Comparison of ENCODE assay signal across 8 cellular contexts in the genomic region with DNA sequence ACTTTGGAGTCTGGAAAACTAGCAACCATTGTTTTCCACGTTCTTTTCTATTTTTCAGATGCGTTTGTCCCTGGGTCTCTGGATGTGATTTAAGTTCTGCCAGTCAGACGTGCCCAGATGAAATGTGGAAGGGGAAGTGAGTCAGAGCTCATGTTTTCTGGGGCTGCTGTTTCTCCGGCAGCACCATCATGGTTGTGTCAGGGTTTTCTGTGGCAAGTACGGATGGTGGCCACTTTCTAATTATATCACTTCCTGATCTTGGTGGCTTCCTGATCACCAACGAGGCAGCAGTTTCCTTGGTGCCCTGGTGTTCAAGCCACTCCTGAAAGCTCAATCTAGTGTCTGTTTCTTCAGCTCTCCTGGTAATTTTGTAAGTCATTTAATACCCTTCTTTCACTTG. TPM values are rescaled to one million over a fixed set of nuclear protein-coding genes. Genes with fewer than 3 reads are reported as not detected.
DNase-seq lines count a peak whose midpoint lies in the region; ATAC-seq and TF ChIP-seq lines count a peak whose summit lies in the region.

No MANE protein-coding gene starts in this region.

- TF ChIP-seq CTCF in adrenal gland (IDR thresholded peaks at IDR 0.05) = no peak

- H3K9me3 ChIP-seq in adrenal gland (replicated peaks in 1 of 3) = no peaks in the 10 kb centered on the region

- intact Hi-C loops in adrenal gland (cut with DNase I) = no loop called here

- no peak overlapping the region for H3K4me3 ChIP-seq in adrenal gland

- 21 to 33% (median 25%) methylated on average over 6 of the region's 6 CpGs for WGBS in adrenal gland, 4 donors

- peak; percentile 48 for ATAC-seq in GM19468 (IDR thresholded peaks at IDR 0.05; ENCODE audit: extremely low read depth, unreplicated experiment)

- peak; percentile 38 for DNase-seq in GDM1 (lab: John Stamatoyannopoulos, UW)
- DNase-seq in HS-5 (ENCODE audit: low read depth) = peak; percentile 39
- DNase-seq in adrenal gland = peak in 6 of 7 donors; percentile 29 to 67 (median 44)
- DNase-seq in lung microvascular endothelial cell (ENCODE audit: low read depth in 2 of 2) = peak; percentile 73 to 80
- DNase-seq in HuH-7 (ENCODE audit: low spot score) = no peak
- DNase-seq in NCI-H1092 treated with DMSO at 0.1 percent for 48 hours (lab: John Stamatoyannopoulos, UW) = no peak
- no peak for DNase-seq in NCI-H1436 treated with DMSO at 0.1 percent for 48 hours (lab: John Stamatoyannopoulos, UW)

- H3K4me1 ChIP-seq in adrenal gland (replicated peaks in 1 of 2) = peaks cover 0 to 12% of the 10 kb centered on the region in 2 donors

- TF ChIP-seq POLR2A in adrenal gland (IDR thresholded peaks at IDR 0.05) = no peak

- H3K27me3 ChIP-seq in adrenal gland = no peaks in the 10 kb centered on the region

- peak overlapping the region; percentile 5 to 85 (median 47) for H3K27ac ChIP-seq in adrenal gland

- no peaks in the 10 kb centered on the region for H3K36me3 ChIP-seq in adrenal gland (replicated peaks in 1 of 2)

RNA-seq across cellular contexts. Expression of gene PMFBP1, which starts 31.4 kb away (rescaled TPM):
- total RNA-seq in adrenal gland (1 to 10 TPM in 1 of 8 donors, under 1 TPM in 7; 0.28 to 2.4 (median 0.50) TPM), lung microvascular endothelial cell (under 0.01 TPM in 2 replicates)
- polyA plus RNA-seq in adrenal gland = 1 to 10 TPM in 2 of 3 donors, under 1 TPM in 1; 0.15 to 1.6 (median 1.3) TPM

Comparison
In these comparisons a context has a peak if more than half of its experiments do, and no peak if none do; other contexts are left out.
1. DNase-seq: peak in GDM1 (single experiment), HS-5 (single experiment), adrenal gland (6 of 7) and lung microvascular endothelial cell (2 of 2); none in HuH-7 (single experiment), NCI-H1092 treated with DMSO at 0.1 percent for 48 hours (single experiment) and NCI-H1436 treated with DMSO at 0.1 percent for 48 hours (single experiment).